8 cellular contexts compared by ENCODE assay signal in genomic region chr7:107579881-107580715, GRCh38. TPM values are rescaled to one million over a fixed set of nuclear protein-coding genes. Genes with fewer than 3 reads are reported as not detected.
A peak's percentile ranks its signal among the peaks of the same experiment; 100 is the strongest.
DNase-seq lines count a peak whose midpoint lies in the region; ATAC-seq and TF ChIP-seq lines count a peak whose summit lies in the region.

TSS of gene BCAP29 (plus strand) at chr7:107580246. CDS start at chr7:107580773, 527 bp downstream.

- ATAC-seq in GM21529 (IDR thresholded peaks at IDR 0.05; ENCODE audit: unreplicated experiment) = peak; percentile 92

- H3K79me2 ChIP-seq in neural cell (replicated peaks; ENCODE audit: insufficient read depth, low read length) = no peaks in the 10 kb centered on the region

- no peak within 1 kb of the TSS for H3K27ac ChIP-seq in neural cell (ENCODE audit: low read length)
- peak within 1 kb of the TSS; percentile 69 for H3K27ac ChIP-seq in stomach smooth muscle (ENCODE audit: low read length)

- H3K9me3 ChIP-seq in neural cell (ENCODE audit: low read length) (no peaks in the 10 kb centered on the region), stomach smooth muscle (ENCODE audit: control insufficient read depth in 2 of 2, low read length in 2 of 2) (no peaks in the 10 kb centered on the region)

- H4K20me1 ChIP-seq in neural cell (ENCODE audit: insufficient read depth) = no peaks in the 10 kb centered on the region

- no peaks in the 10 kb centered on the region for H3F3A ChIP-seq in neural cell (ENCODE audit: insufficient read depth, low read length, poor library complexity, severe bottlenecking)

- peak; percentile 91 for DNase-seq in Daoy (ENCODE audit: low read depth)
- peak; percentile 56 for DNase-seq in activated gamma-delta T cell (lab: John Stamatoyannopoulos, UW)
- peak; percentile 64 for DNase-seq in fibroblast of villous mesenchyme (ENCODE audit: low read depth)

- no peaks in the 10 kb centered on the region for H3K9me2 ChIP-seq in neural cell (ENCODE audit: insufficient read depth, low read length)

- peak; percentile 17 for TF ChIP-seq CTCF in fibroblast of villous mesenchyme (IDR thresholded peaks at IDR 0.05; ENCODE audit: insufficient read depth, low read depth, low read length)
- TF ChIP-seq CTCF in neural cell (IDR thresholded peaks at IDR 0.05; ENCODE audit: poor library complexity, severe bottlenecking) = peak; percentile 54

- H3K36me3 ChIP-seq in neural cell (ENCODE audit: insufficient read depth, low read length) (no peaks in the 10 kb centered on the region), stomach smooth muscle (ENCODE audit: control insufficient read depth in 2 of 2, insufficient read depth in 2 of 2, low read length in 2 of 2) (peaks cover 0 to 6% of the 10 kb centered on the region in 2 donors)

- H3K9ac ChIP-seq in neural cell (ENCODE audit: low read length) (peak within 1 kb of the TSS; percentile 70), stomach smooth muscle (ENCODE audit: low read length in 2 of 2) (peak within 1 kb of the TSS; percentile 87 to 89)

- peak; percentile 73 for TF ChIP-seq POLR2A in Raji (IDR thresholded peaks at IDR 0.05; ENCODE audit: insufficient read depth, low read depth, low read length)

- peaks cover 4% of the 10 kb centered on the region for H3K4me1 ChIP-seq in stomach smooth muscle (ENCODE audit: control insufficient read depth, insufficient read depth, low read length)

- H2AFZ ChIP-seq in neural cell (ENCODE audit: low read depth, low read length) = peak within 1 kb of the TSS; percentile 51

- TF ChIP-seq EP300 in Ishikawa (IDR thresholded peaks at IDR 0.05; ENCODE audit: borderline replicate concordance) (0 out of 2 replicates have a peak, but pooled peaks have one; percentile 9), neural cell (conservative IDR thresholded peaks at IDR 0.05; ENCODE audit: poor library complexity, severe bottlenecking) (peak; percentile 48)

- peak within 1 kb of the TSS; percentile 52 for H3K4me2 ChIP-seq in neural cell (ENCODE audit: low read length)

- H3K4me3 ChIP-seq in fibroblast of villous mesenchyme (ENCODE audit: low read depth, low read length) = peak within 1 kb of the TSS; percentile 73
- H3K4me3 ChIP-seq in neural cell (ENCODE audit: low read length) = peak within 1 kb of the TSS; percentile 82
- peak within 1 kb of the TSS; percentile 68 to 83 for H3K4me3 ChIP-seq in stomach smooth muscle (ENCODE audit: low read length in 2 of 2)

- TF ChIP-seq RAD21 in Ishikawa (IDR thresholded peaks at IDR 0.05; ENCODE audit: low read depth) (peak; percentile 2; the same call in 1 of the 2 replicates), neural cell (conservative IDR thresholded peaks at IDR 0.05) (peak; percentile 50)

- H3K27me3 ChIP-seq in neural cell (ENCODE audit: insufficient read depth, low read depth, low read length) (no peaks in the 10 kb centered on the region), stomach smooth muscle (ENCODE audit: control insufficient read depth in 1 of 2, insufficient read depth in 2 of 2, low read length in 2 of 2) (no peaks in the 10 kb centered on the region)

TF ChIP-seq in Ishikawa, 13 proteins besides CTCF, POLR2A, EP300 and RAD21 (continues in another document):
- TF ChIP-seq FOXM1 (IDR thresholded peaks at IDR 0.05; ENCODE audit: borderline replicate concordance, low read depth) (no peak), TCF12 (IDR thresholded peaks at IDR 0.05; ENCODE audit: low read depth) (no peak), YY1 (IDR thresholded peaks at IDR 0.05; ENCODE audit: low read depth) (no peak), EGR1 (IDR thresholded peaks at IDR 0.05) (no peak), TEAD4 (IDR thresholded peaks at IDR 0.05) (no peak), TAF1 (IDR thresholded peaks at IDR 0.05; ENCODE audit: low read depth) (peak; percentile 39; the same call in 1 of the 2 replicates), MAX (IDR thresholded peaks at IDR 0.05) (peak; percentile 40; the same call in 1 of the 2 replicates), NFIC (IDR thresholded peaks at IDR 0.05) (no peak), ZBTB7A (IDR thresholded peaks at IDR 0.05; ENCODE audit: low read depth) (peak; percentile 49), CEBPB (IDR thresholded peaks at IDR 0.05) (0 out of 2 replicates have a peak, but pooled peaks have one; percentile 15)
- TF ChIP-seq, protein P1, sequence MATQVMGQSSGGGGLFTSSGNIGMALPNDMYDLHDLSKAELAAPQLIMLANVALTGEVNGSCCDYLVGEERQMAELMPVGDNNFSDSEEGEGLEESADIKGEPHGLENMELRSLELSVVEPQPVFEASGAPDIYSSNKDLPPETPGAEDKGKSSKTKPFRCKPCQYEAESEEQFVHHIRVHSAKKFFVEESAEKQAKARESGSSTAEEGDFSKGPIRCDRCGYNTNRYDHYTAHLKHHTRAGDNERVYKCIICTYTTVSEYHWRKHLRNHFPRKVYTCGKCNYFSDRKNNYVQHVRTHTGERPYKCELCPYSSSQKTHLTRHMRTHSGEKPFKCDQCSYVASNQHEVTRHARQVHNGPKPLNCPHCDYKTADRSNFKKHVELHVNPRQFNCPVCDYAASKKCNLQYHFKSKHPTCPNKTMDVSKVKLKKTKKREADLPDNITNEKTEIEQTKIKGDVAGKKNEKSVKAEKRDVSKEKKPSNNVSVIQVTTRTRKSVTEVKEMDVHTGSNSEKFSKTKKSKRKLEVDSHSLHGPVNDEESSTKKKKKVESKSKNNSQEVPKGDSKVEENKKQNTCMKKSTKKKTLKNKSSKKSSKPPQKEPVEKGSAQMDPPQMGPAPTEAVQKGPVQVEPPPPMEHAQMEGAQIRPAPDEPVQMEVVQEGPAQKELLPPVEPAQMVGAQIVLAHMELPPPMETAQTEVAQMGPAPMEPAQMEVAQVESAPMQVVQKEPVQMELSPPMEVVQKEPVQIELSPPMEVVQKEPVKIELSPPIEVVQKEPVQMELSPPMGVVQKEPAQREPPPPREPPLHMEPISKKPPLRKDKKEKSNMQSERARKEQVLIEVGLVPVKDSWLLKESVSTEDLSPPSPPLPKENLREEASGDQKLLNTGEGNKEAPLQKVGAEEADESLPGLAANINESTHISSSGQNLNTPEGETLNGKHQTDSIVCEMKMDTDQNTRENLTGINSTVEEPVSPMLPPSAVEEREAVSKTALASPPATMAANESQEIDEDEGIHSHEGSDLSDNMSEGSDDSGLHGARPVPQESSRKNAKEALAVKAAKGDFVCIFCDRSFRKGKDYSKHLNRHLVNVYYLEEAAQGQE (IDR thresholded peaks at IDR 0.05; ENCODE audit: low read depth) = no peak

TF ChIP-seq in neural cell, 6 proteins besides CTCF, POLR2A, EP300 and RAD21:
- TF ChIP-seq SMC3 (conservative IDR thresholded peaks at IDR 0.05; ENCODE audit: poor library complexity) (peak; percentile 63), EZH2 (IDR thresholded peaks at IDR 0.05; ENCODE audit: borderline replicate concordance, insufficient read depth, low read length, poor library complexity, severe bottlenecking) (no peak), TAF1 (IDR thresholded peaks at IDR 0.05; ENCODE audit: low read depth) (no peak), POLR2AphosphoS5 (IDR thresholded peaks at IDR 0.05) (no peak), MXI1 (conservative IDR thresholded peaks at IDR 0.05; ENCODE audit: poor library complexity, severe bottlenecking) (peak; percentile 66)
- TF ChIP-seq, protein P1 (IDR thresholded peaks at IDR 0.05; ENCODE audit: borderline replicate concordance) = no peak

RNA-seq across cellular contexts. Expression of gene BCAP29, which starts in this region (rescaled TPM):
- 197 and 279 TPM in 2 replicates for total RNA-seq in Daoy (2014; rRNA removed; shearing (Covaris generic))
- total RNA-seq in fibroblast of villous mesenchyme = 50.6 and 62.2 TPM in 2 replicates
- 45.3 and 51.5 TPM in 2 replicates for polyA plus RNA-seq in neural cell
- 52.8 and 59.2 TPM in 2 replicates for polyA minus RNA-seq in neural cell
